Comparison of ENCODE assay signal across 17 cellular contexts in the genomic region with DNA sequence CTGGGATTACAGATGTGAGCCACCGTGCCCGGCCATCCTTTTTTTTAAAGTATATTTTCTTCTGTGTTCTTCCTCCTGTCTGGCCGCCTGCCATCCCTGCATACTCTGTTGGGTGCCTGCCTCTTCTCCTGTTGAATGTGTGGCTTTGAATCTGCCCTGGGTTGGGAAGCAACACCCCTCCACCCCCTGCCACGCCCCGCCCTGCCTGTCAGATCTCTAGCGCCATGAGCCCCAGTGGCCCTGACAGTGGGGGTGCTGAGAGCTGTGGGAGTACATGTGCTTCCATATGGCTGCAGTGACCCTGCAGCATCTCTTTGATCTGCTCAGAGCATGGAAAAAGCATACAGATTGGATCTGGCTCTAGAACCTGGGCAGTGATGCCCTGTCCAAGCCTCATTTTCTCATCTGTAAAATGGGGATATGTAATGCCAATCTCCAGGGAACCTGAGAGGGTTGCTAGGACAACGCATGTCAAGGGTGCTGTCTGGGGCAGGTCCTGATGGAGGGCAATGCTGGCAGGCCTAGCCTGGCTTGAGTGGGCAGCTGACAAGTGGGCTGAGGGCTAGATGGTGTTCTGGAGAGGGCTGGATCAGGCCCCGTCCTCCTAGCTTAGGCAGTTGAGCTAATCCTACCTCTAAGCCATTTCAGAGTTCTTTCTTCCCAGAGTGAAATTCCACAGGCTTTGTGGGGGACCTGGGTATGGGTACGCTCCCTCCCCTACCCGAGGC. TPM values are rescaled to one million over a fixed set of nuclear protein-coding genes. Genes with fewer than 3 reads are reported as not detected.
A peak's percentile ranks its signal among the peaks of the same experiment; 100 is the strongest.
DNase-seq lines count a peak whose midpoint lies in the region; TF ChIP-seq lines count a peak whose summit lies in the region.
"Had no signal": no experiment of that assay in that cellular context is flagged by ENCODE, and none has a peak within 500 bp of the region (broad histone marks: within the 10 kb centered on the region; RNA-seq: fewer than 3 reads in every experiment).

No MANE protein-coding gene starts in this region.

- H3K27ac Mint-ChIP-seq in T-helper 2 cell treated with Interferon-gamma antibody and Interleukin-4, amounts not matched to agents 5 μg/mL and 100 μg/mL, for 36 hours: peak overlapping the region; percentile 55
- H3K27ac Mint-ChIP-seq: activated CD8-positive, alpha-beta T cell treated with anti-CD3 and anti-CD28 coated beads for 36 hours had no signal

- H3K27ac ChIP-seq in stomach: peak overlapping the region in 2 of 5 donors; percentile 13 to 80
- H3K27ac ChIP-seq: C4-2B, psoas muscle had no signal

- H3K4me3 Mint-ChIP-seq in T-helper 2 cell treated with Interferon-gamma antibody and Interleukin-4, amounts not matched to agents 5 μg/mL and 100 μg/mL, for 36 hours: peak overlapping the region; percentile 24
- H3K4me3 Mint-ChIP-seq: activated CD8-positive, alpha-beta T cell treated with anti-CD3 and anti-CD28 coated beads for 36 hours had no signal

- 81 to 91% (median 87%) methylated on average over 10 of the region's 10 CpGs for WGBS in stomach, 5 donors

- TF ChIP-seq CTCF in stomach (IDR thresholded peaks at IDR 0.05): no peak

- no peak for DNase-seq in T-helper 2 cell treated with Interferon-gamma antibody and Interleukin-4, amounts not matched to agents 5 μg/mL and 100 μg/mL, for 36 hours (ENCODE audit: low spot score)
- no peak for DNase-seq in T-helper 2 cell
- no peak for DNase-seq in adipocyte (ENCODE audit: low read depth)
- DNase-seq in islet precursor cell: peak; percentile 18
- peak; percentile 24 for DNase-seq in stomach
- no peak for DNase-seq in Kasumi-1 (lab: John Stamatoyannopoulos, UW)
- DNase-seq in NCI-H2196 (lab: John Stamatoyannopoulos, UW; ENCODE audit: unreplicated experiment): no peak
- DNase-seq in dermis blood vessel endothelial cell: no peak
- DNase-seq: activated CD8-positive, alpha-beta T cell treated with anti-CD3 and anti-CD28 coated beads for 36 hours; DND-41; effector CD4-positive, alpha-beta T cell; NCI-H1694; psoas muscle had no signal

- no peaks in the 10 kb centered on the region for H3K9me3 ChIP-seq in adipocyte (ENCODE audit: control insufficient read depth, low read length)
- no peaks in the 10 kb centered on the region for H3K9me3 ChIP-seq in stomach
- H3K9me3 ChIP-seq: psoas muscle had no signal

- H3K36me3 ChIP-seq in adipocyte (ENCODE audit: control insufficient read depth, insufficient read depth, low read length, severe bottlenecking): no peaks in the 10 kb centered on the region
- H3K36me3 ChIP-seq in stomach: no peaks in the 10 kb centered on the region

- peaks cover 3% of the 10 kb centered on the region for H3K27me3 Mint-ChIP-seq in T-helper 2 cell treated with Interferon-gamma antibody and Interleukin-4, amounts not matched to agents 5 μg/mL and 100 μg/mL, for 36 hours (ENCODE audit: low read depth)
- H3K27me3 Mint-ChIP-seq: activated CD8-positive, alpha-beta T cell treated with anti-CD3 and anti-CD28 coated beads for 36 hours had no signal

- H3K4me1 ChIP-seq in adipocyte (ENCODE audit: control insufficient read depth, insufficient read depth, low read length) (peaks cover 9% of the 10 kb centered on the region), stomach (peaks cover 23 to 64% (median 48%) of the 10 kb centered on the region in 4 donors)

- no peaks in the 10 kb centered on the region for H3K27me3 ChIP-seq in adipocyte (replicated peaks; ENCODE audit: control insufficient read depth, insufficient read depth, low read length)
- H3K27me3 ChIP-seq in stomach: no peaks in the 10 kb centered on the region

- no peak for TF ChIP-seq EP300 in stomach (IDR thresholded peaks at IDR 0.05)

- intact Hi-C loops in stomach (cut with DNase I; ENCODE audit: low total_unique reads): loop anchor here (10.0 kb wide), 1 partner anchor 94 kb away; a partner anchor contains a TSS

- no peaks in the 10 kb centered on the region for H3K9me3 Mint-ChIP-seq in T-helper 2 cell treated with Interferon-gamma antibody and Interleukin-4, amounts not matched to agents 5 μg/mL and 100 μg/mL, for 36 hours
- H3K9me3 Mint-ChIP-seq: activated CD8-positive, alpha-beta T cell treated with anti-CD3 and anti-CD28 coated beads for 36 hours had no signal

- no peaks in the 10 kb centered on the region for H3K36me3 Mint-ChIP-seq in T-helper 2 cell treated with Interferon-gamma antibody and Interleukin-4, amounts not matched to agents 5 μg/mL and 100 μg/mL, for 36 hours (ENCODE audit: low read depth)

- no peak overlapping the region for H3K4me3 ChIP-seq in adipocyte (ENCODE audit: low read length)
- H3K4me3 ChIP-seq in stomach: no peak overlapping the region
- H3K4me3 ChIP-seq: psoas muscle had no signal

- TF ChIP-seq POLR2A in stomach (IDR thresholded peaks at IDR 0.05): no peak

- peaks cover 23% of the 10 kb centered on the region for H3K4me1 Mint-ChIP-seq in T-helper 2 cell treated with Interferon-gamma antibody and Interleukin-4, amounts not matched to agents 5 μg/mL and 100 μg/mL, for 36 hours (ENCODE audit: low read depth)

- H3K9ac ChIP-seq in adipocyte (ENCODE audit: low read length): peak overlapping the region; percentile 5

RNA-seq across cellular contexts. Expression of a gene that starts 23.9 kb away (rescaled TPM):
- total RNA-seq in stomach (10 to 100 TPM in 2 of 5 donors, 1 to 10 TPM in 1, under 1 TPM in 1, not detected in 1; 0.58 to 31.7 (median 10.0) TPM), dermis blood vessel endothelial cell (0.28 and 1.0 TPM in 2 replicates)
- 1 to 10 TPM in 1 of 3 donors, under 1 TPM in 2; 0.44 to 2.9 (median 0.53) TPM for polyA plus RNA-seq in stomach
- total RNA-seq: A172, HT-29 had no signal

RNA-seq across cellular contexts. Expression of a gene that starts 46.6 kb away (rescaled TPM):
- total RNA-seq in stomach (not detected), dermis blood vessel endothelial cell (not detected in 2 replicates)
- 1 to 10 TPM in 1 of 3 donors, under 1 TPM in 2; 0.81 to 6.9 (median 0.90) TPM for polyA plus RNA-seq in stomach
- total RNA-seq: A172; activated CD8-positive, alpha-beta T cell treated with anti-CD3 and anti-CD28 coated beads for 36 hours; HT-29; NCI-H460 had no signal

RNA-seq across cellular contexts. Expression of a gene that starts 55.1 kb away (rescaled TPM):
- total RNA-seq in stomach (100 to 1,000 TPM in 2 of 5 donors, 10 to 100 TPM in 3; 62.0 to 313 (median 98.8) TPM), dermis blood vessel endothelial cell (110 and 112 TPM in 2 replicates)
- polyA plus RNA-seq in stomach: 100 to 1,000 TPM; 202 to 413 (median 311) TPM

Comparison
In these comparisons a context has a peak if more than half of its experiments do, and no peak if none do; other contexts are left out.
1. DNase-seq: peak in islet precursor cell (single experiment) and stomach (single experiment); none in T-helper 2 cell treated with Interferon-gamma antibody and Interleukin-4, amounts not matched to agents 5 μg/mL and 100 μg/mL, for 36 hours (single experiment), T-helper 2 cell (0 of 5), adipocyte (single experiment), Kasumi-1 (0 of 2), NCI-H2196 (single experiment) and dermis blood vessel endothelial cell (single experiment).